25 cellular contexts compared by ENCODE assay signal in genomic region chr1:183913556-183913955, GRCh38.
DNase-seq lines count a peak whose midpoint lies in the region; ATAC-seq and TF ChIP-seq lines count a peak whose summit lies in the region.
"Had no signal": no experiment of that assay in that cellular context is flagged by ENCODE, and none has a peak within 500 bp of the region (broad histone marks: within the 10 kb centered on the region; RNA-seq: fewer than 3 reads in every experiment).

No MANE protein-coding gene starts in this region.

- no peak overlapping the region for H2AFZ ChIP-seq in KMS-11 (ENCODE audit: low read depth)
- no peak overlapping the region for H2AFZ ChIP-seq in osteoblast (ENCODE audit: low read length)

- ATAC-seq in CD4-positive, alpha-beta T cell (ENCODE audit: poor library complexity) = no peak
- ATAC-seq in GM18867 (IDR thresholded peaks at IDR 0.05; ENCODE audit: unreplicated experiment) = no peak
- ATAC-seq: activated CD4-positive, alpha-beta T cell treated with anti-CD3 and anti-CD28 coated beads for 36 hours; natural killer cell had no signal

- H3K79me2 ChIP-seq in KMS-11 (ENCODE audit: insufficient read depth, low read depth) = no peaks in the 10 kb centered on the region
- H3K79me2 ChIP-seq in osteoblast (ENCODE audit: insufficient read depth, low read length) = no peaks in the 10 kb centered on the region

- no peaks in the 10 kb centered on the region for H3K9me3 Mint-ChIP-seq in CD4-positive, alpha-beta T cell
- H3K9me3 Mint-ChIP-seq: natural killer cell had no signal

- no peaks in the 10 kb centered on the region for H4K20me1 ChIP-seq in KMS-11 (ENCODE audit: insufficient read depth)
- no peaks in the 10 kb centered on the region for H4K20me1 ChIP-seq in osteoblast (ENCODE audit: insufficient read depth, low read length)

- DNase-seq in AG20443 (ENCODE audit: low spot score) (peak; percentile 22), dorsolateral prefrontal cortex (no peak), osteoblast (ENCODE audit: insufficient read length, low spot score, missing footprints) (peak; percentile 76), NCI-H345 (lab: John Stamatoyannopoulos, UW) (no peak)
- DNase-seq in CD4-positive, alpha-beta T cell = no peak
- DNase-seq in central memory CD4-positive, alpha-beta T cell = no peak
- DNase-seq: ACHN; activated CD4-positive, alpha-beta T cell treated with anti-CD3 and anti-CD28 coated beads for 36 hours; activated naive CD4-positive, alpha-beta T cell treated with anti-CD3 and anti-CD28 coated beads, Interleukin-2, amount 50 U/mL, for 16 hours; activated T-cell treated with anti-CD3 and anti-CD28 coated beads, Interleukin-2, amount 50 U/mL, for 48 hours; anterior cingulate cortex; caudate nucleus; CD4-positive, alpha-beta memory T cell; erythroblast; GDM1; glutamatergic neuron; natural killer cell; NCI-H1092 treated with DMSO at 0.1 percent for 48 hours; NCI-H2081; stimulated activated CD4-positive, alpha-beta T cell treated with anti-CD3 and anti-CD28 coated beads, Interleukin-15, amount 100 ng/mL, for 24 hours; stomach; T-helper 1 cell had no signal

- H3K4me1 Mint-ChIP-seq in CD4-positive, alpha-beta T cell (ENCODE audit: low read depth) = peaks cover 11% of the 10 kb centered on the region

- H3K27ac Mint-ChIP-seq in CD4-positive, alpha-beta T cell = no peak overlapping the region
- H3K27ac Mint-ChIP-seq: activated CD4-positive, alpha-beta T cell treated with anti-CD3 and anti-CD28 coated beads for 36 hours; CD4-positive, alpha-beta memory T cell; natural killer cell had no signal

- no peaks in the 10 kb centered on the region for H3K9me3 ChIP-seq in osteoblast (ENCODE audit: low read depth, low read length)
- no peaks in the 10 kb centered on the region for H3K9me3 ChIP-seq in CD4-positive, alpha-beta T cell (ENCODE audit: control insufficient read depth, low read length)
- H3K9me3 ChIP-seq: right atrium auricular region, stomach had no signal

- no peaks in the 10 kb centered on the region for H3K27me3 Mint-ChIP-seq in CD4-positive, alpha-beta T cell
- H3K27me3 Mint-ChIP-seq: activated CD4-positive, alpha-beta T cell treated with anti-CD3 and anti-CD28 coated beads for 36 hours; CD4-positive, alpha-beta memory T cell had no signal

- H3K4me1 ChIP-seq in KMS-11 (ENCODE audit: low read depth, poor library complexity, severe bottlenecking) = peaks cover 81% of the 10 kb centered on the region
- peaks cover 32% of the 10 kb centered on the region for H3K4me1 ChIP-seq in osteoblast (ENCODE audit: insufficient read depth, low read length)

- H3K9ac ChIP-seq in KMS-11 = no peak overlapping the region

- H3K36me3 ChIP-seq in KMS-11 (ENCODE audit: insufficient read depth) (peaks cover 10% of the 10 kb centered on the region; the same call in 1 of the 2 replicates), osteoblast (ENCODE audit: insufficient read depth, low read length) (peaks cover 10% of the 10 kb centered on the region)

- CTCF ChIA-PET in CD4-positive, alpha-beta T cell (lab: Charles Lee) = interaction anchor here (4.2 kb wide), 1 partner anchor 259 kb away, joined by 57 read pairs; the partner anchor contains the start of gene APOBEC4

- H3K4me3 Mint-ChIP-seq in CD4-positive, alpha-beta T cell = no peak overlapping the region
- H3K4me3 Mint-ChIP-seq: activated CD4-positive, alpha-beta T cell treated with anti-CD3 and anti-CD28 coated beads for 36 hours; CD4-positive, alpha-beta memory T cell; natural killer cell had no signal

- intact Hi-C loops in dorsolateral prefrontal cortex (cut with DNase I) = loop anchor here (2.0 to 10.0 kb wide), 5 partner anchors 41 to 311 kb away; partner anchors contain the start of gene RGL1 (in 1 of the 2)
- intact Hi-C loops in CD4-positive, alpha-beta T cell (cut with DNase I, micrococcal nuclease) = loop anchor here in 1 of 2 experiments (10.0 kb wide), 1 partner anchor 229 kb away; no protein-coding TSS in a partner anchor

- POLR2A ChIA-PET in CD4-positive, alpha-beta T cell (lab: Charles Lee) = interaction anchor here (0.6 to 2.8 kb wide), 2 partner anchors 249 to 258 kb away, joined by 4 to 15 read pairs; no protein-coding TSS in a partner anchor

- H3K27me3 ChIP-seq in KMS-11 (ENCODE audit: insufficient read depth, low read depth) (no peaks in the 10 kb centered on the region), dorsolateral prefrontal cortex (no peaks in the 10 kb centered on the region), osteoblast (ENCODE audit: insufficient read depth, low read length) (no peaks in the 10 kb centered on the region)
- no peaks in the 10 kb centered on the region for H3K27me3 ChIP-seq in CD4-positive, alpha-beta T cell (ENCODE audit: control insufficient read depth, insufficient read depth, low read length)
- H3K27me3 ChIP-seq: right atrium auricular region, stomach had no signal

- H3K4me3 ChIP-seq in KMS-11 (IDR thresholded peaks at IDR 0.05; ENCODE audit: insufficient read depth, low read depth, low read length) (no peak overlapping the region), dorsolateral prefrontal cortex (peak overlapping the region in 1 of 59 donors; percentile 6), osteoblast (ENCODE audit: insufficient read depth, low read length) (no peak overlapping the region)
- H3K4me3 ChIP-seq: right atrium auricular region, stomach had no signal

- TF ChIP-seq CTCF in KMS-11 (conservative IDR thresholded peaks at IDR 0.05; ENCODE audit: low read depth, low read length) (0 out of 2 replicates have a peak, but pooled peaks have one; percentile 0), dorsolateral prefrontal cortex (IDR thresholded peaks at IDR 0.05 in 54 of 56, conservative IDR thresholded peaks at IDR 0.05 in 2 of 56; ENCODE audit: low read depth in 1 of 56, partially characterized antibody in 56 of 56) (no peak), osteoblast (IDR thresholded peaks at IDR 0.05; ENCODE audit: extremely low read depth, low read depth, low read length) (no peak)
- TF ChIP-seq CTCF in CD4-positive, alpha-beta T cell (IDR thresholded peaks at IDR 0.05) = no peak

- peak overlapping the region; percentile 89 for H3K27ac ChIP-seq in KMS-11
- H3K27ac ChIP-seq in dorsolateral prefrontal cortex = peak overlapping the region in 53 of 59 donors; percentile 3 to 100 (median 96)
- peak overlapping the region; percentile 96 for H3K27ac ChIP-seq in osteoblast (ENCODE audit: low read depth, low read length)
- H3K27ac ChIP-seq in CD4-positive, alpha-beta T cell (ENCODE audit: low read depth, low read length) = no peak overlapping the region
- H3K27ac ChIP-seq: right atrium auricular region had no signal

- H3K4me2 ChIP-seq in KMS-11 (peak overlapping the region; percentile 85), osteoblast (ENCODE audit: insufficient read depth, low read length) (peak overlapping the region; percentile 40)

- peaks cover 12% of the 10 kb centered on the region for H3K36me3 Mint-ChIP-seq in CD4-positive, alpha-beta T cell (ENCODE audit: low read depth)
- H3K36me3 Mint-ChIP-seq: natural killer cell had no signal

Comparison
In these comparisons a context has a peak if more than half of its experiments do, and no peak if none do; other contexts are left out.
1. DNase-seq: peak in AG20443 (single experiment) and osteoblast (single experiment); none in dorsolateral prefrontal cortex (0 of 10), NCI-H345 (single experiment), CD4-positive, alpha-beta T cell (0 of 10) and central memory CD4-positive, alpha-beta T cell (single experiment).